ENCODE assay signal across 8 cellular contexts in genomic region chr2:74198461-74199274, GRCh38. TPM values are rescaled to one million over a fixed set of nuclear protein-coding genes. Genes with fewer than 3 reads are reported as not detected.
DNase-seq lines count a peak whose midpoint lies in the region; ATAC-seq, FAIRE-seq and TF ChIP-seq lines count a peak whose summit lies in the region.

MTHFD2 (plus strand) TSS chr2:74198615; CDS start chr2:74198642, 27 bp downstream.

- H3K79me2 ChIP-seq in H1 (ENCODE audit: control insufficient read depth in 1 of 2, insufficient read depth in 2 of 2, low read length in 2 of 2) (peaks cover 36 to 52% of the 10 kb centered on the region in 2 experiments), mesendoderm (ENCODE audit: control insufficient read depth, insufficient read depth, low read length) (peaks cover 46% of the 10 kb centered on the region)

- peaks cover 0 to 8% (median 3%) of the 10 kb centered on the region in 4 experiments; a peak in 2 of 7 replicates for H3K4me1 ChIP-seq in H1 (replicated peaks in 1 of 4; ENCODE audit: control insufficient read depth in 3 of 4, insufficient read depth in 4 of 4, low read length in 3 of 4)
- peaks cover 2% of the 10 kb centered on the region for H3K4me1 ChIP-seq in mesendoderm (ENCODE audit: control insufficient read depth, low read depth, low read length)

- H3K4me2 ChIP-seq in H1 (ENCODE audit: insufficient read depth in 1 of 2, low read depth in 2 of 2, low read length in 2 of 2), result peak within 1 kb of the TSS; percentile 98 to 100
- peak within 1 kb of the TSS; percentile 64 for H3K4me2 ChIP-seq in mesendoderm (ENCODE audit: low read length)

- H2BK20ac ChIP-seq in H1 (ENCODE audit: low read length), result no peak within 1 kb of the TSS

- no peak for FAIRE-seq in H1 (lab: Jason Lieb, UNC)

- H3K4ac ChIP-seq in H1 (replicated peaks; ENCODE audit: insufficient read length, low read depth, low read length), result peak within 1 kb of the TSS; percentile 99
- peak within 1 kb of the TSS; percentile 93 for H3K4ac ChIP-seq in mesendoderm (ENCODE audit: low read depth, low read length)

- H2AK5ac ChIP-seq in H1 (ENCODE audit: low read depth, low read length), result peak within 1 kb of the TSS; percentile 98; the same call in 1 of the 2 replicates
- H2AK5ac ChIP-seq in mesendoderm (ENCODE audit: low read length), result no peak within 1 kb of the TSS

- H3K36me3 ChIP-seq in H1 (ENCODE audit: control insufficient read depth in 2 of 4, insufficient read depth in 4 of 4, low read length in 3 of 4) (peaks cover 0 to 34% (median 2%) of the 10 kb centered on the region in 4 experiments; a peak in 4 of 8 replicates), mesendoderm (ENCODE audit: control insufficient read depth, insufficient read depth, low read length) (no peaks in the 10 kb centered on the region)

- H2BK120ac ChIP-seq in H1 (replicated peaks; ENCODE audit: low read depth, low read length), result no peak within 1 kb of the TSS
- peak within 1 kb of the TSS; percentile 33 for H2BK120ac ChIP-seq in mesendoderm (ENCODE audit: low read depth, low read length)

- H4K8ac ChIP-seq in H1 (ENCODE audit: extremely low read depth, insufficient read depth, low read length) (peak within 1 kb of the TSS; percentile 100), mesendoderm (ENCODE audit: low read depth, low read length) (no peak within 1 kb of the TSS)

- H3K9me3 ChIP-seq in H1 (ENCODE audit: insufficient read depth in 2 of 2, low read depth in 1 of 2, low read length in 1 of 2), result no peaks in the 10 kb centered on the region

- peaks cover 8% of the 10 kb centered on the region for H3K23me2 ChIP-seq in H1 (ENCODE audit: low read depth, low read length)

- peak within 1 kb of the TSS; percentile 87 for H2BK12ac ChIP-seq in H1 (ENCODE audit: low read depth, low read length)

- peak; percentile 98 for TF ChIP-seq POLR2A in H1 (IDR thresholded peaks at IDR 0.05; ENCODE audit: control extremely low read depth in 1 of 2, low read depth in 2 of 2, low read length in 2 of 2)

- TF ChIP-seq CTCF in H1 (IDR thresholded peaks at IDR 0.05; ENCODE audit: control extremely low read depth in 1 of 3, insufficient read depth in 1 of 3, low read depth in 1 of 3, low read length in 3 of 3), result peak; percentile 56 to 81 (median 76)

- peak; percentile 99 for DNase-seq in COR-L47 (lab: John Stamatoyannopoulos, UW)
- peak; percentile 99 for DNase-seq in HT1080 (ENCODE audit: low read depth)
- DNase-seq in NOMO-1 (lab: John Stamatoyannopoulos, UW; ENCODE audit: unreplicated experiment in 2 of 2), result peak; percentile 96 to 97
- peak; percentile 94 to 95 for DNase-seq in H1 (ENCODE audit: low read depth in 1 of 2, low spot score in 2 of 2)
- DNase-seq in mesendoderm, result peak; percentile 100
- peak; percentile 75 for DNase-seq in stimulated activated CD8-positive, alpha-beta memory T cell treated with anti-CD3 and anti-CD28 coated beads, Interleukin-15, amount 100 ng/mL, for 1 hour (ENCODE audit: low read depth)

- peak; percentile 84 for ATAC-seq in GM21360 (IDR thresholded peaks at IDR 0.05; ENCODE audit: unreplicated experiment)

- WGBS in H1 (ENCODE audit: extremely low coverage in 1 of 2, insufficient coverage in 1 of 2, insufficient read length in 1 of 2, insufficient replicate concordance in 2 of 2, low coverage in 1 of 2, low lambda C conversion rate in 2 of 2, missing lambda C conversion rate in 1 of 2), 2 experiments, result 2% methylated on average over 69 of the region's 96 CpGs; no CpG with 5 or more reads in 1 of the 2 experiments
- WGBS in mesendoderm (ENCODE audit: extremely low coverage, insufficient coverage, low lambda C conversion rate), result no CpG with 5 or more reads among the region's 96 CpGs

- CTCF ChIA-PET in activated CD8-positive, alpha-beta memory T cell treated with anti-CD3 and anti-CD28 coated beads for 36 hours (lab: Charles Lee), result interaction anchor here (0.7 to 2.6 kb wide), 5 partner anchors 17 to 193 kb away, joined by 3 to 23 read pairs (median 3); partner anchors contain the start of gene MOB1A
- CTCF ChIA-PET in H1 (lab: Charles Lee; ENCODE audit: partially characterized antibody), result interaction anchor here (0.8 to 2.9 kb wide), 14 partner anchors 11 to 217 kb away, joined by 3 to 23 read pairs (median 3); partner anchors contain the start of genes BOLA3 and MOB1A

- H3K79me1 ChIP-seq in H1 (ENCODE audit: low read depth, low read length) (no peaks in the 10 kb centered on the region), mesendoderm (ENCODE audit: low read length) (no peaks in the 10 kb centered on the region)

- H3K9ac ChIP-seq in H1 (replicated peaks in 1 of 4; ENCODE audit: extremely low read depth in 1 of 4, low read depth in 3 of 4, low read length in 3 of 4) (peak within 1 kb of the TSS; percentile 99 to 100 (median 100)), mesendoderm (ENCODE audit: low read length) (peak within 1 kb of the TSS; percentile 100)

- peak within 1 kb of the TSS; percentile 98 for H4K91ac ChIP-seq in H1 (replicated peaks; ENCODE audit: insufficient read length, low read length)

- H2BK5ac ChIP-seq in H1 (ENCODE audit: low read depth, low read length), result peak within 1 kb of the TSS; percentile 100
- peak within 1 kb of the TSS; percentile 97 for H2BK5ac ChIP-seq in mesendoderm (ENCODE audit: low read length)

- peak within 1 kb of the TSS; percentile 36; the same call in 1 of the 2 replicates for H2BK15ac ChIP-seq in H1 (ENCODE audit: low read length)
- H2BK15ac ChIP-seq in mesendoderm (replicated peaks; ENCODE audit: low read depth), result no peak within 1 kb of the TSS

- H3K4me3 ChIP-seq in H1 (ENCODE audit: extremely low read depth in 1 of 4, insufficient read depth in 2 of 4, low read depth in 3 of 4, low read length in 4 of 4), result peak within 1 kb of the TSS; percentile 85 to 98 (median 89)
- H3K4me3 ChIP-seq in mesendoderm (ENCODE audit: low read length), result peak within 1 kb of the TSS; percentile 79

- H3K56ac ChIP-seq in H1 (replicated peaks; ENCODE audit: insufficient read length, low read depth, low read length), result peak within 1 kb of the TSS; percentile 91
- peak within 1 kb of the TSS; percentile 100 for H3K56ac ChIP-seq in mesendoderm (ENCODE audit: low read length)

- H3K18ac ChIP-seq in H1 (ENCODE audit: extremely low read depth, low read length) (peak within 1 kb of the TSS; percentile 100), mesendoderm (ENCODE audit: low read length) (peak within 1 kb of the TSS; percentile 93)

- peak; percentile 26 to 45 for TF ChIP-seq RAD21 in H1 (IDR thresholded peaks at IDR 0.05 in 1 of 2, conservative IDR thresholded peaks at IDR 0.05 in 1 of 2; ENCODE audit: low read depth in 2 of 2, low read length in 2 of 2)

- peaks cover 18 to 26% of the 10 kb centered on the region in 2 experiments for H4K20me1 ChIP-seq in H1 (replicated peaks in 1 of 2; ENCODE audit: control insufficient read depth in 1 of 2, insufficient read depth in 2 of 2, low read length in 2 of 2)

- peak in 1 of 2 experiments; percentile 66; a peak in 1 of 3 replicates for TF ChIP-seq EP300 in H1 (IDR thresholded peaks at IDR 0.05; ENCODE audit: borderline replicate concordance in 1 of 2, low read depth in 2 of 2, low read length in 2 of 2)

- H3K14ac ChIP-seq in H1 (ENCODE audit: insufficient read length), result no peak within 1 kb of the TSS

- peak within 1 kb of the TSS; percentile 100 for H4K5ac ChIP-seq in H1 (ENCODE audit: insufficient read length, low read depth, low read length)
- no peak within 1 kb of the TSS for H4K5ac ChIP-seq in mesendoderm (ENCODE audit: low read length)

- H3K27me3 ChIP-seq in H1 (replicated peaks in 1 of 4; ENCODE audit: control insufficient read depth in 3 of 4, extremely low read depth in 1 of 4, insufficient read depth in 3 of 4, low read length in 3 of 4) (no peaks in the 10 kb centered on the region), mesendoderm (ENCODE audit: insufficient read depth, low read length, poor library complexity) (no peaks in the 10 kb centered on the region)

- peak within 1 kb of the TSS; percentile 97 for H3K27ac ChIP-seq in H1 (ENCODE audit: low read depth, low read length)
- H3K27ac ChIP-seq in mesendoderm (ENCODE audit: low read depth, low read length), result peak within 1 kb of the TSS; percentile 92

- POLR2A ChIA-PET in activated CD8-positive, alpha-beta memory T cell treated with anti-CD3 and anti-CD28 coated beads for 36 hours (lab: Charles Lee), result interaction anchor here (0.5 to 3.8 kb wide), 7 partner anchors 9 to 51 kb away, joined by 3 to 51 read pairs (median 3); partner anchors contain the start of gene MOB1A
- POLR2A ChIA-PET in H1 (lab: Charles Lee; ENCODE audit: partially characterized antibody), result interaction anchor here (0.6 to 72.1 kb wide), 25 partner anchors 10 to 461 kb away, joined by 3 to 2699 read pairs (median 4); partner anchors contain the start of genes BOLA3, MOB1A, MTHFD2 and STAMBP

- H3K23ac ChIP-seq in H1 (ENCODE audit: insufficient read length) (no peak within 1 kb of the TSS), mesendoderm (ENCODE audit: low read length) (peak within 1 kb of the TSS; percentile 91)

- peak within 1 kb of the TSS; percentile 72; the same call in 1 of the 2 replicates for H2AFZ ChIP-seq in H1 (ENCODE audit: low read length)

TF ChIP-seq in H1, 55 proteins besides CTCF, POLR2A, EP300 and RAD21 (continues in another document):
- peak; percentile 42; the same call in 1 of the 2 replicates for TF ChIP-seq YY1 (IDR thresholded peaks at IDR 0.05; ENCODE audit: low read depth, low read length)
- no peak for TF ChIP-seq MAFK (IDR thresholded peaks at IDR 0.05; ENCODE audit: low read depth, low read length)
- 0 out of 2 replicates have a peak, but pooled peaks have one; percentile 36 for TF ChIP-seq BACH1 (IDR thresholded peaks at IDR 0.05; ENCODE audit: low read length)
- TF ChIP-seq TEAD4 (IDR thresholded peaks at IDR 0.05; ENCODE audit: low read depth, low read length), result no peak
- TF ChIP-seq SP4 (IDR thresholded peaks at IDR 0.05; ENCODE audit: low read length), result no peak; the same call in 1 of the 2 replicates
- TF ChIP-seq TBP (IDR thresholded peaks at IDR 0.05; ENCODE audit: low read depth, low read length), result peak; percentile 97
- TF ChIP-seq CHD2 (IDR thresholded peaks at IDR 0.05; ENCODE audit: low read length), result peak; percentile 77

RNA-seq across cellular contexts. Expression of gene MTHFD2, which starts in this region (rescaled TPM):
- 201 and 225 TPM in 2 replicates for total RNA-seq in HT1080 (2014; rRNA removed; shearing (Covaris generic))
- polyA plus RNA-seq in HT1080 (2015; cell fraction: cytosol; rRNA removed), result 408 and 457 TPM in 2 replicates
- 252 and 299 TPM in 2 replicates for polyA plus RNA-seq in HT1080 (2015; cell fraction: nucleus; rRNA removed)
- 100 to 1,000 TPM; 463 to 467 TPM for total RNA-seq in activated CD8-positive, alpha-beta memory T cell treated with anti-CD3 and anti-CD28 coated beads for 36 hours
- total RNA-seq in H1 (2021; fragmentation: NEBNext Ultra II Directional; extraction: Animal tissue kit (Norgen Biotek cat#: 25700)), result 260 and 291 TPM in 2 replicates
- polyA plus RNA-seq in H1 (2011; rRNA removed), result 99.2 and 99.5 TPM in 2 replicates
- polyA plus RNA-seq in H1 (2011; cell fraction: cytosol; rRNA removed), result 162 TPM
- 126 TPM for polyA plus RNA-seq in H1 (2011; cell fraction: nucleus; rRNA removed)
- polyA plus RNA-seq in H1 (2012, experiment 1 of 2), result 182 to 218 TPM (median 193 TPM) in 4 replicates
- 36.2 TPM for polyA plus RNA-seq in H1 (2012, experiment 2 of 2)
- polyA plus RNA-seq in H1 (2013, experiment 1 of 2), result 111 TPM
- 121 TPM for polyA plus RNA-seq in H1 (2013, experiment 2 of 2)
- polyA minus RNA-seq in H1 (2011; rRNA and poly(A)+ RNA removed), result 252 and 265 TPM in 2 replicates
- polyA minus RNA-seq in H1 (2011; cell fraction: cytosol; rRNA and poly(A)+ RNA removed), result 207 TPM
- 106 TPM for polyA minus RNA-seq in H1 (2011; cell fraction: nucleus; rRNA and poly(A)+ RNA removed)
- polyA plus RNA-seq in mesendoderm (2013, experiment 1 of 2), result 188 TPM
- polyA plus RNA-seq in mesendoderm (2013, experiment 2 of 2), result 198 TPM

Comparison
In these comparisons a context has a peak if more than half of its experiments do, and no peak if none do; other contexts are left out.
1. Peak in every context shown above with its lines: DNase-seq, ATAC-seq, H3K4me3 ChIP-seq and H3K27ac ChIP-seq.